In genomic region chr4:114694770-114695169, GRCh38 we compare ENCODE assay signal across 8 cellular contexts.
DNase-seq lines count a peak whose midpoint lies in the region; ATAC-seq and TF ChIP-seq lines count a peak whose summit lies in the region.

No MANE protein-coding gene starts in this region.

- CTCF ChIA-PET in MCF 10A (lab: Yijun Ruan, JAX), result interaction anchor here (0.6 to 5.0 kb wide), 6 partner anchors 14 to 312 kb away, joined by 3 to 36 read pairs (median 4); no protein-coding TSS in a partner anchor

- POLR2A ChIA-PET in MCF 10A (lab: Yijun Ruan, JAX), result no interaction called here

- no peak for ATAC-seq in activated CD4-positive, CD25-positive, alpha-beta regulatory T cell treated with anti-CD3 and anti-CD28 coated beads, Interleukin-2, amount 50 U/mL, for 24 hours
- no peak for ATAC-seq in stimulated activated naive CD8-positive, alpha-beta T cell treated with anti-CD3 and anti-CD28 coated beads, Interleukin-15, Interleukin-2, amounts not matched to agents 100 U/mL and 50 U/mL, for 24 hours
- no peak for ATAC-seq in GM21825 (IDR thresholded peaks at IDR 0.05; ENCODE audit: unreplicated experiment)

- BruUV-seq in MCF 10A (replicated peaks; lab: Mats Ljungman, UMichigan), result no TSS peak

- no peak overlapping the region for H3K4me3 Mint-ChIP-seq in MCF 10A (ENCODE audit: unreplicated experiment)

- no peak for TF ChIP-seq CTCF in GM20000 (IDR thresholded peaks at IDR 0.05; ENCODE audit: extremely low read depth, missing control alignments)
- peak; percentile 55 for TF ChIP-seq CTCF in MCF 10A (IDR thresholded peaks at IDR 0.05; ENCODE audit: unreplicated experiment)

- H3K27me3 Mint-ChIP-seq in MCF 10A (ENCODE audit: insufficient read depth, unreplicated experiment), result peaks cover 25% of the 10 kb centered on the region

- intact Hi-C loops in MCF 10A (cut with micrococcal nuclease), result loop anchor here (1.0 to 10.0 kb wide), 4 partner anchors 35 to 1420 kb away; no protein-coding TSS in a partner anchor

- peak; percentile 30 for DNase-seq in COLO829 (ENCODE audit: low spot score)
- DNase-seq in GM20000 (ENCODE audit: low spot score), result peak; percentile 7
- peak; percentile 24 for DNase-seq in NCI-H2029 (lab: John Stamatoyannopoulos, UW)
- DNase-seq in MCF 10A (ENCODE audit: unreplicated experiment), result peak; percentile 49
- peak; percentile 34 to 48 for DNase-seq in lung microvascular endothelial cell (ENCODE audit: low read depth in 2 of 2)
- DNase-seq in stimulated activated naive CD8-positive, alpha-beta T cell treated with anti-CD3 and anti-CD28 coated beads, Interleukin-15, Interleukin-2, amounts not matched to agents 100 U/mL and 50 U/mL, for 24 hours, result no peak

- H3K36me3 Mint-ChIP-seq in MCF 10A (ENCODE audit: insufficient read depth, unreplicated experiment), result no peaks in the 10 kb centered on the region

- H3K27ac Mint-ChIP-seq in MCF 10A (ENCODE audit: low read depth, unreplicated experiment), result no peak overlapping the region

- H3K9me3 Mint-ChIP-seq in MCF 10A (ENCODE audit: unreplicated experiment), result no peaks in the 10 kb centered on the region

- H3K4me1 Mint-ChIP-seq in MCF 10A (ENCODE audit: insufficient read depth, unreplicated experiment), result no peaks in the 10 kb centered on the region
